16 cellular contexts compared by ENCODE assay signal in genomic region chr13:22428188-22428828, GRCh38.
A peak's percentile ranks its signal among the peaks of the same experiment; 100 is the strongest.
DNase-seq lines count a peak whose midpoint lies in the region; ATAC-seq, FAIRE-seq and TF ChIP-seq lines count a peak whose summit lies in the region.
"Had no signal": no experiment of that assay in that cellular context is flagged by ENCODE, and none has a peak within 500 bp of the region (broad histone marks: within the 10 kb centered on the region; RNA-seq: fewer than 3 reads in every experiment).

No MANE protein-coding gene starts in this region.

- DNase-seq in MG63 (peak; percentile 46), erythroblast (lab: John Stamatoyannopoulos, UW) (peak; percentile 34 to 56), lower lobe of right lung (no peak), upper lobe of right lung (no peak), NCI-H187 (lab: John Stamatoyannopoulos, UW) (no peak), dedifferentiated amniotic fluid mesenchymal stem cell (ENCODE audit: extremely low spot score) (no peak), SJCRH30 (no peak), urothelium cell line (ENCODE audit: low spot score) (no peak)
- DNase-seq: activated CD4-positive, CD25-positive, alpha-beta regulatory T cell; activated CD8-positive, alpha-beta memory T cell treated with anti-CD3 and anti-CD28 coated beads for 24 hours; colonic mucosa; DMS153; naive thymus-derived CD8-positive, alpha-beta T cell; NCI-H2029; NCI-H526 had no signal

- H3K4me3 ChIP-seq in MG63 (no peak overlapping the region), lower lobe of right lung (no peak overlapping the region), upper lobe of right lung (no peak overlapping the region), SJCRH30 (no peak overlapping the region)
- H3K4me3 ChIP-seq: colonic mucosa had no signal

- peak; percentile 72 to 79 for ATAC-seq in lower lobe of right lung
- ATAC-seq in upper lobe of right lung: peak; percentile 68
- ATAC-seq: naive thymus-derived CD8-positive, alpha-beta T cell had no signal

- H3K4me1 ChIP-seq in lower lobe of right lung (no peaks in the 10 kb centered on the region), upper lobe of right lung (no peaks in the 10 kb centered on the region), SJCRH30 (no peaks in the 10 kb centered on the region)
- H3K4me1 ChIP-seq: colonic mucosa had no signal

- H3K27ac ChIP-seq in lower lobe of right lung: peak overlapping the region; percentile 9
- peak overlapping the region; percentile 7 for H3K27ac ChIP-seq in upper lobe of right lung
- H3K27ac ChIP-seq in SJCRH30: no peak overlapping the region
- H3K27ac ChIP-seq: colonic mucosa had no signal

- intact Hi-C loops in lower lobe of right lung (cut with DNase I): no loop called here
- intact Hi-C loops in upper lobe of right lung (cut with DNase I): no loop called here

- no peak for TF ChIP-seq POLR2A in erythroblast (IDR thresholded peaks at IDR 0.05; ENCODE audit: low read length)

- no peak for FAIRE-seq in urothelium cell line (lab: Jason Lieb, UNC)
- FAIRE-seq: keratinocyte had no signal

- H3K27me3 ChIP-seq in MG63 (no peaks in the 10 kb centered on the region), lower lobe of right lung (ENCODE audit: low read depth) (no peaks in the 10 kb centered on the region), upper lobe of right lung (no peaks in the 10 kb centered on the region), SJCRH30 (no peaks in the 10 kb centered on the region)
- H3K27me3 ChIP-seq: colonic mucosa had no signal

- H3K36me3 ChIP-seq in MG63 (no peaks in the 10 kb centered on the region), lower lobe of right lung (no peaks in the 10 kb centered on the region), upper lobe of right lung (no peaks in the 10 kb centered on the region), SJCRH30 (no peaks in the 10 kb centered on the region)
- H3K36me3 ChIP-seq: colonic mucosa had no signal

- no peaks in the 10 kb centered on the region for H3K9me3 ChIP-seq in MG63
- no peaks in the 10 kb centered on the region for H3K9me3 ChIP-seq in lower lobe of right lung
- H3K9me3 ChIP-seq in upper lobe of right lung: no peaks in the 10 kb centered on the region
- no peaks in the 10 kb centered on the region for H3K9me3 ChIP-seq in SJCRH30 (replicated peaks)
- H3K9me3 ChIP-seq: colonic mucosa had no signal

- TF ChIP-seq CTCF in lower lobe of right lung (IDR thresholded peaks at IDR 0.05) (no peak), upper lobe of right lung (IDR thresholded peaks at IDR 0.05) (no peak)

Comparison
In these comparisons a context has a peak if more than half of its experiments do, and no peak if none do; other contexts are left out.
1. DNase-seq: peak in MG63 (single experiment) and erythroblast (2 of 2); none in lower lobe of right lung (single experiment), upper lobe of right lung (single experiment), NCI-H187 (0 of 2), dedifferentiated amniotic fluid mesenchymal stem cell (single experiment), SJCRH30 (0 of 2) and urothelium cell line (single experiment).